ENCODE assay signal across 14 cellular contexts in genomic region chr3:64554086-64554920, GRCh38.
"Had no signal": no experiment of that assay in that cellular context is flagged by ENCODE, and none has a peak within 500 bp of the region (broad histone marks: within the 10 kb centered on the region; RNA-seq: fewer than 3 reads in every experiment).

No MANE protein-coding gene starts in this region.

- H3K9me3 Mint-ChIP-seq: stimulated activated naive CD8-positive, alpha-beta T cell treated with anti-CD3 and anti-CD28 coated beads, Interleukin-15, Interleukin-2, amounts not matched to agents 100 ng/mL and 50 ng/mL, for 24 hours; WTC11 had no signal

- H3K4me1 Mint-ChIP-seq: immature natural killer cell; naive thymus-derived CD8-positive, alpha-beta T cell had no signal

- H3K27ac Mint-ChIP-seq: activated naive CD4-positive, alpha-beta T cell treated with anti-CD3 and anti-CD28 coated beads, Interleukin-2, amount 50 U/mL, for 72 hours; immature natural killer cell; progenitor cell of endocrine pancreas; stimulated activated naive CD8-positive, alpha-beta T cell treated with anti-CD3 and anti-CD28 coated beads, Interleukin-15, Interleukin-2, amounts not matched to agents 100 ng/mL and 50 ng/mL, for 24 hours; WTC11 had no signal

- ATAC-seq: activated naive CD4-positive, alpha-beta T cell treated with anti-CD3 and anti-CD28 coated beads, Interleukin-2, amount 50 U/mL, for 72 hours; foreskin keratinocyte; naive thymus-derived CD8-positive, alpha-beta T cell; WTC11 had no signal

- H3K36me3 Mint-ChIP-seq: activated naive CD4-positive, alpha-beta T cell treated with anti-CD3 and anti-CD28 coated beads, Interleukin-2, amount 50 U/mL, for 72 hours; naive thymus-derived CD8-positive, alpha-beta T cell; WTC11 had no signal

- H3K27me3 Mint-ChIP-seq: progenitor cell of endocrine pancreas had no signal

- DNase-seq: activated T-cell treated with anti-CD3 and anti-CD28 coated beads, Interleukin-2, amount 50 U/mL, for 1 hour; adrenal gland; foreskin keratinocyte; glutamatergic neuron; immature natural killer cell; kidney glomerular epithelial cell; naive thymus-derived CD8-positive, alpha-beta T cell; spleen; T-helper 9 cell; tibial artery had no signal

- H3K4me3 Mint-ChIP-seq: immature natural killer cell; naive thymus-derived CD8-positive, alpha-beta T cell; stimulated activated naive CD8-positive, alpha-beta T cell treated with anti-CD3 and anti-CD28 coated beads, Interleukin-15, Interleukin-2, amounts not matched to agents 100 ng/mL and 50 ng/mL, for 24 hours; WTC11 had no signal
